ENCODE assay signal across 1 cellular context in genomic region chr1:42759114-42759513, GRCh38.
TF ChIP-seq lines count a peak whose summit lies in the region.

No MANE protein-coding gene starts in this region.

TF ChIP-seq in HCT116, 20 proteins besides CTCF, POLR2A, EP300 and RAD21:
- no peak for TF ChIP-seq SRF (IDR thresholded peaks at IDR 0.05; ENCODE audit: low read depth)
- TF ChIP-seq ZFX (IDR thresholded peaks at IDR 0.05), result no peak
- no peak for TF ChIP-seq MAX (IDR thresholded peaks at IDR 0.05)
- TF ChIP-seq JUND (IDR thresholded peaks at IDR 0.05), result no peak
- TF ChIP-seq EZH2 (IDR thresholded peaks at IDR 0.05), result no peak
- no peak for TF ChIP-seq ZNF274 (IDR thresholded peaks at IDR 0.05; ENCODE audit: low read depth, low read length)
- no peak for TF ChIP-seq REST (IDR thresholded peaks at IDR 0.05; ENCODE audit: low read depth)
- TF ChIP-seq ELF1 (IDR thresholded peaks at IDR 0.05; ENCODE audit: borderline replicate concordance, low read depth), result no peak
- TF ChIP-seq ZBTB33 (IDR thresholded peaks at IDR 0.05; ENCODE audit: extremely low read depth, insufficient replicate concordance, low read length), result no peak
- no peak for TF ChIP-seq SIN3A (IDR thresholded peaks at IDR 0.05; ENCODE audit: low read depth)
- TF ChIP-seq ATF3 (IDR thresholded peaks at IDR 0.05), result no peak
- TF ChIP-seq CBX3 (IDR thresholded peaks at IDR 0.05; ENCODE audit: low read depth), result no peak
- no peak for TF ChIP-seq CEBPB (IDR thresholded peaks at IDR 0.05; ENCODE audit: low read depth)
- TF ChIP-seq TCF7L2 (IDR thresholded peaks at IDR 0.05; ENCODE audit: borderline replicate concordance, extremely low read depth, insufficient read depth, insufficient read length), result no peak
- TF ChIP-seq SP1 (IDR thresholded peaks at IDR 0.05; ENCODE audit: low read depth), result no peak
- no peak for TF ChIP-seq POLR2AphosphoS5 (IDR thresholded peaks at IDR 0.05; ENCODE audit: low read depth, low read length)
